ENCODE assay signal across 3 cellular contexts in the genomic region with DNA sequence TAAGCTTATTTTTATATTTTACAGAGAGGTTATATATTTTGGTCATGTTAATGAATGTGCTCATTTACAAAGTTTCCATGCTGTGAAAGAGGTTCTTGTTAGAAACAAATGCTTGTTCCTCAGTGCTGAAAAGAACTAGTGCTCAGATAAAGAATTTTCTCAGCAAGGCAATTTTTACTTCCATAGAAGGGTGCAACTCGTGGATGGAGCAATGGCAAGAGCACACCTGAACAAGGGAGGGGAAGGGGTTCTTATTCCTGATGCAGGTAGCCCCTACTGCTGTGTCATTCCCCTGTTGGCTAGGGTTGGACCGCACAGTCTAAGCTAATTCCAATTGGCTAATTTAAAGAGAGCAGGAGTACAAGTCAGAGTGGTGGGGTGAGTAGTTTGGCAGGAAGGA. TPM values are rescaled to one million over a fixed set of nuclear protein-coding genes. Genes with fewer than 3 reads are reported as not detected.
"Had no signal": no experiment of that assay in that cellular context is flagged by ENCODE, and none has a peak within 500 bp of the region (broad histone marks: within the 10 kb centered on the region; RNA-seq: fewer than 3 reads in every experiment).

No MANE protein-coding gene starts in this region.

RNA-seq across cellular contexts. Expression of a gene that starts 34.3 kb away (rescaled TPM):
- total RNA-seq: HFFc6, HT1080, IMR-90 had no signal
